ENCODE assay signal across 23 cellular contexts in the genomic region with DNA sequence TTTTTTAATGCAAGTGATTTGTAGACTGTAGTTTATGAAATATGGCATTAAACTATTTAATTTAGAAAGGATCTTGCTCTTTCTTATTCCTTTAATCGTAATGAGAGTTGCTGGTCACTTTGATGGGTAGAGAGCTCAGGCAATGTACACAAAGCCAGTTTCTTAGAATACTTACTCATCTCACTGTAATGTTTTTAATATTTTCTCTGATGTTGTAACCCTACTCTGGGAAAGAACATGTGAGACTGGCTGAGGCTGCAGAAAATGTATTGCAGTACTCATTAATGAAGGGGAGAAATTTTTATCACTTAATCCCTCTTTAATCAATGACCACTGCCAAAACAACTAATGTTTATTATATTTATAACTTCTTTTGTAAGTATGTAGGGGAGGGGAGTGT.
"Had no signal": no experiment of that assay in that cellular context is flagged by ENCODE, and none has a peak within 500 bp of the region (broad histone marks: within the 10 kb centered on the region; RNA-seq: fewer than 3 reads in every experiment).

No MANE protein-coding gene starts in this region.

- ATAC-seq: activated T-cell treated with anti-CD3 and anti-CD28 coated beads, Interleukin-2, amount 50 U/mL, for 4 hours; activated T-helper 17 cell treated with anti-CD3 and anti-CD28 coated beads, Interleukin-2, amount 50 U/mL, for 72 hours; Right ventricle myocardium inferior; T-cell had no signal

- H3K4me3 ChIP-seq: SK-N-MC had no signal

- DNase-seq: activated CD4-positive, alpha-beta memory T cell treated with anti-CD3 and anti-CD28 coated beads for 36 hours; activated CD4-positive, alpha-beta T cell treated with anti-CD3 and anti-CD28 coated beads, Interleukin-2, amount 10 ng/mL, durations not matched to agents 7 days and 5 days; activated CD4-positive, CD25-positive, alpha-beta regulatory T cell; activated CD8-positive, alpha-beta memory T cell treated with anti-CD3 and anti-CD28 coated beads for 24 hours; activated gamma-delta T cell; activated naive CD4-positive, alpha-beta T cell treated with anti-CD3 and anti-CD28 coated beads, Interleukin-2, amount 50 U/mL, for 16 hours; activated T-cell treated with anti-CD3 and anti-CD28 coated beads, Interleukin-2, amount 50 U/mL, for 4 hours; amygdala; Karpas-422; NCI-H1092; NCI-H1930; NCI-H345; NCI-H510A; NCI-H526 treated with DMSO at 0.1 percent for 48 hours; NCI-H82; RPMI8226; T-cell; T-helper 2 cell; T1000 had no signal

- H3K27ac ChIP-seq: SK-N-MC, VCaP had no signal
